In genomic region chr14:59217011-59217410, GRCh38 we compare ENCODE assay signal across 17 cellular contexts. TPM values are rescaled to one million over a fixed set of nuclear protein-coding genes. Genes with fewer than 3 reads are reported as not detected.
DNase-seq lines count a peak whose midpoint lies in the region; ATAC-seq and TF ChIP-seq lines count a peak whose summit lies in the region.
"Had no signal": no experiment of that assay in that cellular context is flagged by ENCODE, and none has a peak within 500 bp of the region (broad histone marks: within the 10 kb centered on the region; RNA-seq: fewer than 3 reads in every experiment).

No MANE protein-coding gene starts in this region.

- TF ChIP-seq CTCF in right atrium auricular region (IDR thresholded peaks at IDR 0.05) (no peak), esophagus muscularis mucosa (IDR thresholded peaks at IDR 0.05) (no peak), progenitor cell of endocrine pancreas (IDR thresholded peaks at IDR 0.05; ENCODE audit: unreplicated experiment) (no peak), BE2C (IDR thresholded peaks at IDR 0.05; ENCODE audit: low read depth, low read length) (no peak)

- TF ChIP-seq POLR2A in esophagus muscularis mucosa (IDR thresholded peaks at IDR 0.05; ENCODE audit: low read depth) (no peak), erythroblast (IDR thresholded peaks at IDR 0.05; ENCODE audit: low read length) (no peak)

- POLR2A ChIA-PET in activated CD4-positive, alpha-beta T cell treated with anti-CD3 and anti-CD28 coated beads, Interleukin-2, amount 10 ng/mL, durations not matched to agents 7 days and 5 days (lab: Charles Lee): no interaction called here

- H3K27me3 ChIP-seq in right atrium auricular region (no peaks in the 10 kb centered on the region), esophagus muscularis mucosa (no peaks in the 10 kb centered on the region), BE2C (no peaks in the 10 kb centered on the region)
- H3K27me3 ChIP-seq: BLaER1 treated with 17β-estradiol and CSF1 and Interleukin-3, amounts not matched to agents 10 nM and 100 nM had no signal

- no peak for ATAC-seq in Right ventricle myocardium superior (ENCODE audit: poor library complexity)

- H3K4me3 ChIP-seq in right atrium auricular region (no peak overlapping the region), esophagus muscularis mucosa (no peak overlapping the region), BE2C (ENCODE audit: low read depth, low read length) (no peak overlapping the region)
- H3K4me3 ChIP-seq: BLaER1 treated with 17β-estradiol and CSF1 and Interleukin-3, amounts not matched to agents 10 nM and 100 nM had no signal

- no peak for DNase-seq in right atrium auricular region (ENCODE audit: low spot score)
- no peak for DNase-seq in Right ventricle myocardium superior
- DNase-seq in esophagus muscularis mucosa (ENCODE audit: extremely low spot score): no peak
- no peak for DNase-seq in progenitor cell of endocrine pancreas (ENCODE audit: low spot score, unreplicated experiment)
- DNase-seq in BE2C: no peak
- no peak for DNase-seq in activated CD4-positive, alpha-beta T cell treated with anti-CD3 and anti-CD28 coated beads, Interleukin-2, amount 10 ng/mL, durations not matched to agents 7 days and 5 days
- no peak for DNase-seq in T1000 (lab: John Stamatoyannopoulos, UW)
- no peak for DNase-seq in erythroblast (lab: John Stamatoyannopoulos, UW)
- DNase-seq: 8988T, DMS79 treated with DMSO at 0.1 percent for 48 hours, HCEC 1CT, NCI-H1105, NCI-H1694, NCI-H446, OCI-M1 had no signal

- H3K4me1 ChIP-seq in right atrium auricular region: peaks cover 0 to 72% of the 10 kb centered on the region in 2 donors
- peaks cover 77 to 100% (median 97%) of the 10 kb centered on the region in 4 donors for H3K4me1 ChIP-seq in esophagus muscularis mucosa
- H3K4me1 ChIP-seq in BE2C: no peaks in the 10 kb centered on the region

- H3K27ac ChIP-seq in right atrium auricular region (peak overlapping the region; percentile 4 to 37), esophagus muscularis mucosa (replicated peaks in 1 of 4) (peak overlapping the region; percentile 62 to 74 (median 72))
- H3K27ac ChIP-seq: BLaER1 treated with 17β-estradiol and CSF1 and Interleukin-3, amounts not matched to agents 10 nM and 100 nM had no signal

- TF ChIP-seq EP300 in esophagus muscularis mucosa (IDR thresholded peaks at IDR 0.05): no peak

- intact Hi-C loops in Right ventricle myocardium superior (cut with DNase I) (no loop called here), esophagus muscularis mucosa (cut with DNase I) (no loop called here)

- no peaks in the 10 kb centered on the region for H3K9me3 ChIP-seq in right atrium auricular region
- H3K9me3 ChIP-seq in esophagus muscularis mucosa: no peaks in the 10 kb centered on the region
- H3K9me3 ChIP-seq in BE2C: no peaks in the 10 kb centered on the region

- H3K4me3 Mint-ChIP-seq in progenitor cell of endocrine pancreas (ENCODE audit: low read depth): no peak overlapping the region
- H3K4me3 Mint-ChIP-seq in activated CD4-positive, alpha-beta T cell treated with anti-CD3 and anti-CD28 coated beads, Interleukin-2, amount 10 ng/mL, durations not matched to agents 7 days and 5 days: no peak overlapping the region
- H3K4me3 Mint-ChIP-seq: IgD-negative memory B cell had no signal

- H3K9me3 Mint-ChIP-seq in progenitor cell of endocrine pancreas (ENCODE audit: low read depth): no peaks in the 10 kb centered on the region
- H3K9me3 Mint-ChIP-seq in activated CD4-positive, alpha-beta T cell treated with anti-CD3 and anti-CD28 coated beads, Interleukin-2, amount 10 ng/mL, durations not matched to agents 7 days and 5 days: no peaks in the 10 kb centered on the region
- H3K9me3 Mint-ChIP-seq: IgD-negative memory B cell had no signal

- peaks cover 45% of the 10 kb centered on the region for H3K4me1 Mint-ChIP-seq in progenitor cell of endocrine pancreas (ENCODE audit: low read depth)
- H3K4me1 Mint-ChIP-seq in activated CD4-positive, alpha-beta T cell treated with anti-CD3 and anti-CD28 coated beads, Interleukin-2, amount 10 ng/mL, durations not matched to agents 7 days and 5 days: no peaks in the 10 kb centered on the region

- 46% methylated on average over 1 of the region's 1 CpG for WGBS in esophagus muscularis mucosa

- H3K36me3 ChIP-seq in right atrium auricular region: no peaks in the 10 kb centered on the region
- H3K36me3 ChIP-seq in esophagus muscularis mucosa: no peaks in the 10 kb centered on the region
- no peaks in the 10 kb centered on the region for H3K36me3 ChIP-seq in BE2C
- H3K36me3 ChIP-seq: BLaER1 treated with 17β-estradiol and CSF1 and Interleukin-3, amounts not matched to agents 10 nM and 100 nM had no signal

- peak overlapping the region; percentile 89 for H3K27ac Mint-ChIP-seq in progenitor cell of endocrine pancreas
- H3K27ac Mint-ChIP-seq in activated CD4-positive, alpha-beta T cell treated with anti-CD3 and anti-CD28 coated beads, Interleukin-2, amount 10 ng/mL, durations not matched to agents 7 days and 5 days: no peak overlapping the region
- H3K27ac Mint-ChIP-seq: IgD-negative memory B cell had no signal

- H3K27me3 Mint-ChIP-seq in progenitor cell of endocrine pancreas: no peaks in the 10 kb centered on the region
- H3K27me3 Mint-ChIP-seq in activated CD4-positive, alpha-beta T cell treated with anti-CD3 and anti-CD28 coated beads, Interleukin-2, amount 10 ng/mL, durations not matched to agents 7 days and 5 days: no peaks in the 10 kb centered on the region
- H3K27me3 Mint-ChIP-seq: IgD-negative memory B cell had no signal

- CTCF ChIA-PET in activated CD4-positive, alpha-beta T cell treated with anti-CD3 and anti-CD28 coated beads, Interleukin-2, amount 10 ng/mL, durations not matched to agents 7 days and 5 days (lab: Charles Lee): no interaction called here

- no peaks in the 10 kb centered on the region for H3K36me3 Mint-ChIP-seq in progenitor cell of endocrine pancreas (ENCODE audit: insufficient read depth)
- H3K36me3 Mint-ChIP-seq in activated CD4-positive, alpha-beta T cell treated with anti-CD3 and anti-CD28 coated beads, Interleukin-2, amount 10 ng/mL, durations not matched to agents 7 days and 5 days (ENCODE audit: low read depth): no peaks in the 10 kb centered on the region

RNA-seq across cellular contexts. Expression of gene DAAM1, which starts 28.5 kb away (rescaled TPM):
- total RNA-seq in right atrium auricular region (10 to 100 TPM; 61.4 to 67.0 TPM), Right ventricle myocardium superior (104 TPM), esophagus muscularis mucosa (100 to 1,000 TPM in 1 of 4 donors, 10 to 100 TPM in 3; 64.3 to 110 (median 72.5) TPM), progenitor cell of endocrine pancreas (62.5 and 69.9 TPM in 2 replicates)
- polyA plus RNA-seq in BE2C (2012; ENCODE audit: insufficient read depth, insufficient read length, low read depth): 2.8 TPM
- total RNA-seq in activated CD4-positive, alpha-beta T cell treated with anti-CD3 and anti-CD28 coated beads, Interleukin-2, amount 10 ng/mL, durations not matched to agents 7 days and 5 days: 10 to 100 TPM; 18.2 to 20.0 TPM
